Comparison of ENCODE assay signal across 9 cellular contexts in genomic region chr5:139725073-139725830, GRCh38.
DNase-seq lines count a peak whose midpoint lies in the region; ATAC-seq and TF ChIP-seq lines count a peak whose summit lies in the region.
"Had no signal": no experiment of that assay in that cellular context is flagged by ENCODE, and none has a peak within 500 bp of the region (broad histone marks: within the 10 kb centered on the region; RNA-seq: fewer than 3 reads in every experiment).

No MANE protein-coding gene starts in this region.

- H3K4me1 Mint-ChIP-seq in brain: peaks cover 29% of the 10 kb centered on the region
- H3K4me1 Mint-ChIP-seq in stimulated activated effector memory CD8-positive, alpha-beta T cell treated with anti-CD3 and anti-CD28 coated beads, Interleukin-12 subunit alpha, Interleukin-12 subunit beta, amount 100 ng/mL, for 72 hours: no peaks in the 10 kb centered on the region

- no peak overlapping the region for H3K4me3 Mint-ChIP-seq in brain
- no peak overlapping the region for H3K4me3 Mint-ChIP-seq in stimulated activated effector memory CD8-positive, alpha-beta T cell treated with anti-CD3 and anti-CD28 coated beads, Interleukin-12 subunit alpha, Interleukin-12 subunit beta, amount 100 ng/mL, for 72 hours

- DNase-seq in HFF-Myc (ENCODE audit: extremely low read depth, low read depth) (peak; percentile 43), islet precursor cell (peak; percentile 89), SIG-M5 treated with dmso at 0.1 percent for 504 hours (lab: John Stamatoyannopoulos, UW; ENCODE audit: unreplicated experiment) (no peak), RPMI8226 (no peak), NCI-H1694 treated with DMSO at 0.1 percent for 48 hours (lab: John Stamatoyannopoulos, UW) (no peak)
- no peak for DNase-seq in stimulated activated effector memory CD8-positive, alpha-beta T cell treated with anti-CD3 and anti-CD28 coated beads, Interleukin-12 subunit alpha, Interleukin-12 subunit beta, amount 100 ng/mL, for 72 hours (ENCODE audit: low spot score in 2 of 2)
- no peak for DNase-seq in activated CD4-positive, alpha-beta T cell treated with anti-CD3 and anti-CD28 coated beads, Interleukin-2, amount 50 U/mL, for 4 hours
- DNase-seq: activated naive CD4-positive, alpha-beta T cell treated with anti-CD3 and anti-CD28 coated beads, Interleukin-2, amount 50 U/mL, for 16 hours had no signal

- no peak for TF ChIP-seq CTCF in HFF-Myc (IDR thresholded peaks at IDR 0.05; ENCODE audit: low read depth, low read length, missing control alignments)
- no peak for TF ChIP-seq CTCF in brain (conservative IDR thresholded peaks at IDR 0.05)

- H3K4me3 ChIP-seq in HFF-Myc (replicated peaks; ENCODE audit: low read depth, low read length): no peak overlapping the region

- peaks cover 13% of the 10 kb centered on the region for H3K36me3 Mint-ChIP-seq in brain
- no peaks in the 10 kb centered on the region for H3K36me3 Mint-ChIP-seq in stimulated activated effector memory CD8-positive, alpha-beta T cell treated with anti-CD3 and anti-CD28 coated beads, Interleukin-12 subunit alpha, Interleukin-12 subunit beta, amount 100 ng/mL, for 72 hours

- H3K9me3 Mint-ChIP-seq in brain: peaks cover 0 to 9% (median 6%) of the 10 kb centered on the region in 5 experiments
- no peaks in the 10 kb centered on the region for H3K9me3 Mint-ChIP-seq in stimulated activated effector memory CD8-positive, alpha-beta T cell treated with anti-CD3 and anti-CD28 coated beads, Interleukin-12 subunit alpha, Interleukin-12 subunit beta, amount 100 ng/mL, for 72 hours

- H3K27ac Mint-ChIP-seq in brain: peak overlapping the region in 4 of 5 experiments; percentile 66 to 92 (median 86)
- H3K27ac Mint-ChIP-seq in stimulated activated effector memory CD8-positive, alpha-beta T cell treated with anti-CD3 and anti-CD28 coated beads, Interleukin-12 subunit alpha, Interleukin-12 subunit beta, amount 100 ng/mL, for 72 hours: peak overlapping the region; percentile 80

- ATAC-seq in stimulated activated effector memory CD8-positive, alpha-beta T cell treated with anti-CD3 and anti-CD28 coated beads, Interleukin-12 subunit alpha, Interleukin-12 subunit beta, amount 100 ng/mL, for 72 hours: no peak

- peaks cover 7% of the 10 kb centered on the region for H3K27me3 Mint-ChIP-seq in brain

Comparison
In these comparisons a context has a peak if more than half of its experiments do, and no peak if none do; other contexts are left out.
1. DNase-seq: peak in HFF-Myc (single experiment) and islet precursor cell (single experiment); none in stimulated activated effector memory CD8-positive, alpha-beta T cell treated with anti-CD3 and anti-CD28 coated beads, Interleukin-12 subunit alpha, Interleukin-12 subunit beta, amount 100 ng/mL, for 72 hours (0 of 2), SIG-M5 treated with dmso at 0.1 percent for 504 hours (single experiment), RPMI8226 (single experiment), activated CD4-positive, alpha-beta T cell treated with anti-CD3 and anti-CD28 coated beads, Interleukin-2, amount 50 U/mL, for 4 hours (0 of 2) and NCI-H1694 treated with DMSO at 0.1 percent for 48 hours (single experiment).